ENCODE assay signal across 12 cellular contexts in the genomic region with DNA sequence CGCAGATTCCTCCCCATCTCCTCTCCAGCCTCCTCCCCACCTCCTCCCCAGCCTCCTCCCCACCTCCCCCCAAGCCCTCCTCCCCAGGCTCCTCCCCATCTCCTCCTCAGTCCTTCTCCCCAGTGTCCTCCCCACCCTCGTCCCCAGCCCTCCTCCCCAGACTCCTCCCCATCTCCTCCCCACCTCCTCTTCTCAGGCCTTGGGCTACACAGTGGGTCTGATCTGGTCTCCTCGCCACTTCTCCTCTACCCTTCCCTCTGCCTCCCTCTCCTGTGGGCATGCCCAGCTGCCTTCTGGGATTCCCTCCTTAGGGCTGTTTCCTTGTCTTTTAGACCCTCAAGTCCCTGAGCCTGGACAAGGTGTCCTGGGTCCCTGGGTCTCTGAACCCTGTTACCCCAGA. TPM values are rescaled to one million over a fixed set of nuclear protein-coding genes. Genes with fewer than 3 reads are reported as not detected.
A peak's percentile ranks its signal among the peaks of the same experiment; 100 is the strongest.
DNase-seq lines count a peak whose midpoint lies in the region; ATAC-seq and TF ChIP-seq lines count a peak whose summit lies in the region.
"Had no signal": no experiment of that assay in that cellular context is flagged by ENCODE, and none has a peak within 500 bp of the region (broad histone marks: within the 10 kb centered on the region; RNA-seq: fewer than 3 reads in every experiment).

No MANE protein-coding gene starts in this region.

- peaks cover 3% of the 10 kb centered on the region for H3K27me3 Mint-ChIP-seq in dendritic cell treated with granulocyte-macrophage colony-stimulating factor and Interleukin-4, amounts not matched to agents 40 ng/mL and 50 ng/mL, for 4 days
- H3K27me3 Mint-ChIP-seq: activated naive CD8-positive, alpha-beta T cell treated with anti-CD3 and anti-CD28 coated beads, Interleukin-2, amount 10 ng/mL, durations not matched to agents 7 days and 5 days had no signal

- H3K9me3 ChIP-seq in neural cell (ENCODE audit: low read length): no peaks in the 10 kb centered on the region
- H3K9me3 ChIP-seq in thymus (ENCODE audit: control insufficient read depth): no peaks in the 10 kb centered on the region
- H3K9me3 ChIP-seq: A549 had no signal

- no peak for TF ChIP-seq RAD21 in neural cell (conservative IDR thresholded peaks at IDR 0.05)

- no peaks in the 10 kb centered on the region for H3K36me3 ChIP-seq in neural cell (ENCODE audit: insufficient read depth, low read length)
- peaks cover 16% of the 10 kb centered on the region for H3K36me3 ChIP-seq in thymus (ENCODE audit: control insufficient read depth, insufficient read depth)

- H3K4me2 ChIP-seq in neural cell (ENCODE audit: low read length): no peak overlapping the region
- H3K4me2 ChIP-seq: A549 had no signal

- peak overlapping the region; percentile 21 for H3K27ac Mint-ChIP-seq in dendritic cell treated with granulocyte-macrophage colony-stimulating factor and Interleukin-4, amounts not matched to agents 40 ng/mL and 50 ng/mL, for 4 days
- H3K27ac Mint-ChIP-seq: activated naive CD8-positive, alpha-beta T cell treated with anti-CD3 and anti-CD28 coated beads, Interleukin-2, amount 10 ng/mL, durations not matched to agents 7 days and 5 days had no signal

- WGBS in thymus: 81% methylated on average over 3 of the region's 3 CpGs

- no peak overlapping the region for H2AFZ ChIP-seq in neural cell (ENCODE audit: low read depth, low read length)

- H3K36me3 Mint-ChIP-seq in dendritic cell treated with granulocyte-macrophage colony-stimulating factor and Interleukin-4, amounts not matched to agents 40 ng/mL and 50 ng/mL, for 4 days (ENCODE audit: low read depth): peaks cover 42% of the 10 kb centered on the region
- H3K36me3 Mint-ChIP-seq: activated naive CD8-positive, alpha-beta T cell treated with anti-CD3 and anti-CD28 coated beads, Interleukin-2, amount 10 ng/mL, durations not matched to agents 7 days and 5 days had no signal

- H3K79me2 ChIP-seq in neural cell (replicated peaks; ENCODE audit: insufficient read depth, low read length): peaks cover 7% of the 10 kb centered on the region

- H3K9ac ChIP-seq in neural cell (ENCODE audit: low read length): no peak overlapping the region

- H4K20me1 ChIP-seq in neural cell (ENCODE audit: insufficient read depth): no peaks in the 10 kb centered on the region

- H3K27ac ChIP-seq in neural cell (ENCODE audit: low read length) (peak overlapping the region; percentile 47), thymus (ENCODE audit: low read depth) (peak overlapping the region; percentile 46)
- H3K27ac ChIP-seq: A549 had no signal

- no peak for TF ChIP-seq EP300 in neural cell (conservative IDR thresholded peaks at IDR 0.05; ENCODE audit: poor library complexity, severe bottlenecking)

- intact Hi-C loops in dendritic cell treated with granulocyte-macrophage colony-stimulating factor and Interleukin-4, amounts not matched to agents 40 ng/mL and 50 ng/mL, for 4 days (cut with micrococcal nuclease): no loop called here

- no peak overlapping the region for H3K4me3 Mint-ChIP-seq in dendritic cell treated with granulocyte-macrophage colony-stimulating factor and Interleukin-4, amounts not matched to agents 40 ng/mL and 50 ng/mL, for 4 days
- H3K4me3 Mint-ChIP-seq: activated naive CD8-positive, alpha-beta T cell treated with anti-CD3 and anti-CD28 coated beads, Interleukin-2, amount 10 ng/mL, durations not matched to agents 7 days and 5 days had no signal

- no peaks in the 10 kb centered on the region for H3K27me3 ChIP-seq in neural cell (ENCODE audit: insufficient read depth, low read depth, low read length)
- H3K27me3 ChIP-seq in thymus (ENCODE audit: control insufficient read depth, insufficient read depth): no peaks in the 10 kb centered on the region

- no peaks in the 10 kb centered on the region for H3F3A ChIP-seq in neural cell (ENCODE audit: insufficient read depth, low read length, poor library complexity, severe bottlenecking)

- H3K9me2 ChIP-seq in neural cell (ENCODE audit: insufficient read depth, low read length): no peaks in the 10 kb centered on the region

- H3K4me1 Mint-ChIP-seq in dendritic cell treated with granulocyte-macrophage colony-stimulating factor and Interleukin-4, amounts not matched to agents 40 ng/mL and 50 ng/mL, for 4 days (ENCODE audit: low read depth): peaks cover 36% of the 10 kb centered on the region

- DNase-seq in NCI-H510A treated with DMSO at 0.1 percent for 48 hours (lab: John Stamatoyannopoulos, UW) (peak; percentile 5), NCI-H510A (lab: John Stamatoyannopoulos, UW) (no peak), DMS79 (lab: John Stamatoyannopoulos, UW) (no peak)
- no peak for DNase-seq in central memory CD4-positive, alpha-beta T cell
- DNase-seq: activated naive CD8-positive, alpha-beta T cell treated with anti-CD3 and anti-CD28 coated beads, Interleukin-2, amount 10 ng/mL, durations not matched to agents 7 days and 5 days; effector memory CD4-positive, alpha-beta T cell; SHP77 had no signal

- no peak for ATAC-seq in GM18861 (IDR thresholded peaks at IDR 0.05; ENCODE audit: unreplicated experiment)

- no peaks in the 10 kb centered on the region for H3K9me3 Mint-ChIP-seq in dendritic cell treated with granulocyte-macrophage colony-stimulating factor and Interleukin-4, amounts not matched to agents 40 ng/mL and 50 ng/mL, for 4 days
- H3K9me3 Mint-ChIP-seq: activated naive CD8-positive, alpha-beta T cell treated with anti-CD3 and anti-CD28 coated beads, Interleukin-2, amount 10 ng/mL, durations not matched to agents 7 days and 5 days had no signal

- no peak for TF ChIP-seq CTCF in neural cell (IDR thresholded peaks at IDR 0.05; ENCODE audit: poor library complexity, severe bottlenecking)

- H3K4me3 ChIP-seq in neural cell (ENCODE audit: low read length) (no peak overlapping the region), thymus (ENCODE audit: low read length) (no peak overlapping the region)
- H3K4me3 ChIP-seq: A549 had no signal

- peaks cover 66% of the 10 kb centered on the region for H3K4me1 ChIP-seq in thymus (ENCODE audit: control insufficient read depth, insufficient read depth, low read length)

TF ChIP-seq in neural cell, 6 proteins besides CTCF, POLR2A, EP300 and RAD21:
- no peak for TF ChIP-seq POLR2AphosphoS5 (IDR thresholded peaks at IDR 0.05)
- TF ChIP-seq, protein P1, sequence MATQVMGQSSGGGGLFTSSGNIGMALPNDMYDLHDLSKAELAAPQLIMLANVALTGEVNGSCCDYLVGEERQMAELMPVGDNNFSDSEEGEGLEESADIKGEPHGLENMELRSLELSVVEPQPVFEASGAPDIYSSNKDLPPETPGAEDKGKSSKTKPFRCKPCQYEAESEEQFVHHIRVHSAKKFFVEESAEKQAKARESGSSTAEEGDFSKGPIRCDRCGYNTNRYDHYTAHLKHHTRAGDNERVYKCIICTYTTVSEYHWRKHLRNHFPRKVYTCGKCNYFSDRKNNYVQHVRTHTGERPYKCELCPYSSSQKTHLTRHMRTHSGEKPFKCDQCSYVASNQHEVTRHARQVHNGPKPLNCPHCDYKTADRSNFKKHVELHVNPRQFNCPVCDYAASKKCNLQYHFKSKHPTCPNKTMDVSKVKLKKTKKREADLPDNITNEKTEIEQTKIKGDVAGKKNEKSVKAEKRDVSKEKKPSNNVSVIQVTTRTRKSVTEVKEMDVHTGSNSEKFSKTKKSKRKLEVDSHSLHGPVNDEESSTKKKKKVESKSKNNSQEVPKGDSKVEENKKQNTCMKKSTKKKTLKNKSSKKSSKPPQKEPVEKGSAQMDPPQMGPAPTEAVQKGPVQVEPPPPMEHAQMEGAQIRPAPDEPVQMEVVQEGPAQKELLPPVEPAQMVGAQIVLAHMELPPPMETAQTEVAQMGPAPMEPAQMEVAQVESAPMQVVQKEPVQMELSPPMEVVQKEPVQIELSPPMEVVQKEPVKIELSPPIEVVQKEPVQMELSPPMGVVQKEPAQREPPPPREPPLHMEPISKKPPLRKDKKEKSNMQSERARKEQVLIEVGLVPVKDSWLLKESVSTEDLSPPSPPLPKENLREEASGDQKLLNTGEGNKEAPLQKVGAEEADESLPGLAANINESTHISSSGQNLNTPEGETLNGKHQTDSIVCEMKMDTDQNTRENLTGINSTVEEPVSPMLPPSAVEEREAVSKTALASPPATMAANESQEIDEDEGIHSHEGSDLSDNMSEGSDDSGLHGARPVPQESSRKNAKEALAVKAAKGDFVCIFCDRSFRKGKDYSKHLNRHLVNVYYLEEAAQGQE (IDR thresholded peaks at IDR 0.05; ENCODE audit: borderline replicate concordance): no peak

RNA-seq across cellular contexts. Expression of a gene that starts 28.3 kb away (rescaled TPM):
- 24.4 and 38.0 TPM in 2 replicates for polyA plus RNA-seq in neural cell
- polyA minus RNA-seq in neural cell: 37.0 and 40.1 TPM in 2 replicates
- 47.9 TPM for polyA plus RNA-seq in thymus
